ENCODE assay signal across 22 cellular contexts in the genomic region with DNA sequence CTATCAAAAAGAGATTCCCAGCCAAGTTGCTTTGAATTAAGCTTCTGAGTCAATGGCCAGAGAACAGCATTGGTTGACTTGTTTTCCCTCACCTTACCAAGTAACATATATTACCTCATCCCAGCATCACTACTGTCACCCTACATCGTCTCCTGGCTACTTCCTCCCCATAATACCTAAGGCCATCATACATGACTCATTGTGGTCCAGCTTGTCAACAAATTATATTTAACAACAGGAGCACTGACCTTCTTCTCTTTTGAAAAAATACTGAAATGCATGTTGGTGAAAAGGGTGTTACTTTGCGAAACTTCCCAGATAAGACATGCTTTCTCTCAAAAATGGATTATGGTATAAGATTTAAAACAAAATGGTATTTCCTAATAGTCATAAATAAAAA.
DNase-seq lines count a peak whose midpoint lies in the region; ATAC-seq, FAIRE-seq and TF ChIP-seq lines count a peak whose summit lies in the region.
"Had no signal": no experiment of that assay in that cellular context is flagged by ENCODE, and none has a peak within 500 bp of the region (broad histone marks: within the 10 kb centered on the region; RNA-seq: fewer than 3 reads in every experiment).

No MANE protein-coding gene starts in this region.

- no peak overlapping the region for H3K27ac ChIP-seq in gastroesophageal sphincter
- H3K27ac ChIP-seq: BLaER1 treated with 17β-estradiol and CSF1 and Interleukin-3, amounts not matched to agents 10 nM and 100 nM; SK-N-MC had no signal

- H3K4me1 ChIP-seq in gastroesophageal sphincter, result no peaks in the 10 kb centered on the region
- H3K4me1 ChIP-seq: BLaER1 treated with 17β-estradiol and CSF1 and Interleukin-3, amounts not matched to agents 10 nM and 100 nM had no signal

- peak; percentile 26 for DNase-seq in EL
- DNase-seq in HT1080 (ENCODE audit: low read depth), result peak; percentile 43
- peak; percentile 29 for DNase-seq in bronchial epithelial cell (ENCODE audit: low read depth)
- peak; percentile 26 for DNase-seq in kidney tubule cell (ENCODE audit: low spot score)
- no peak for DNase-seq in retina
- DNase-seq: Calu3; CD4-positive, alpha-beta memory T cell; DMS153; Karpas-422; NCI-H1417; NCI-H1694 treated with DMSO at 0.1 percent for 48 hours; NCI-H2081 treated with DMSO at 0.1 percent for 48 hours; NCI-H2171 treated with DMSO at 0.1 percent for 48 hours; NCI-H446; NCI-H526; OCI-M1; Right ventricle myocardium superior had no signal

- no peaks in the 10 kb centered on the region for H3K9me3 ChIP-seq in gastroesophageal sphincter
- H3K9me3 ChIP-seq: BLaER1 treated with 17β-estradiol and CSF1 and Interleukin-3, amounts not matched to agents 10 nM and 100 nM had no signal

- H3K36me3 ChIP-seq in bronchial epithelial cell (ENCODE audit: control insufficient read depth, insufficient read depth, low read length) (no peaks in the 10 kb centered on the region), gastroesophageal sphincter (no peaks in the 10 kb centered on the region)
- H3K36me3 ChIP-seq: BLaER1 treated with 17β-estradiol and CSF1 and Interleukin-3, amounts not matched to agents 10 nM and 100 nM had no signal

- 83 to 90% methylated on average over 2 of the region's 2 CpGs for WGBS in gastroesophageal sphincter (ENCODE audit: low coverage in 1 of 2), 2 donors

- H3K4me3 ChIP-seq in bronchial epithelial cell (ENCODE audit: low read depth, low read length) (no peak overlapping the region), gastroesophageal sphincter (no peak overlapping the region)
- H3K4me3 ChIP-seq: BLaER1 treated with 17β-estradiol and CSF1 and Interleukin-3, amounts not matched to agents 10 nM and 100 nM; SK-N-MC had no signal

- H3K27me3 ChIP-seq in bronchial epithelial cell (ENCODE audit: control insufficient read depth, insufficient read depth, low read length), result no peaks in the 10 kb centered on the region
- H3K27me3 ChIP-seq in gastroesophageal sphincter, result no peaks in the 10 kb centered on the region
- H3K27me3 ChIP-seq: BLaER1 treated with 17β-estradiol and CSF1 and Interleukin-3, amounts not matched to agents 10 nM and 100 nM had no signal

- FAIRE-seq in bronchial epithelial cell (lab: Jason Lieb, UNC), result no peak
- FAIRE-seq: H1 had no signal

- no peak for ATAC-seq in gastroesophageal sphincter
- ATAC-seq in HG02852 (IDR thresholded peaks at IDR 0.05; ENCODE audit: unreplicated experiment), result no peak

- no peak for TF ChIP-seq EP300 in gastroesophageal sphincter (IDR thresholded peaks at IDR 0.05)

- TF ChIP-seq CTCF in bronchial epithelial cell (IDR thresholded peaks at IDR 0.05; ENCODE audit: insufficient read depth, low read length, severe bottlenecking) (no peak), gastroesophageal sphincter (IDR thresholded peaks at IDR 0.05) (no peak)

- TF ChIP-seq POLR2A in gastroesophageal sphincter (IDR thresholded peaks at IDR 0.05), result no peak
